In genomic region chr15:31391687-31392671, GRCh38 we compare ENCODE assay signal across 8 cellular contexts.
DNase-seq lines count a peak whose midpoint lies in the region; ATAC-seq and TF ChIP-seq lines count a peak whose summit lies in the region.

No MANE protein-coding gene starts in this region.

- CTCF ChIA-PET in CD4-positive, alpha-beta T cell (lab: Charles Lee): interaction anchor here (0.7 to 1.7 kb wide), 4 partner anchors 26 to 97 kb away, joined by 3 to 13 read pairs (median 4); no protein-coding TSS in a partner anchor

- H3K4me3 Mint-ChIP-seq in CD4-positive, alpha-beta T cell: peak overlapping the region; percentile 95
- peak overlapping the region; percentile 66 for H3K4me3 Mint-ChIP-seq in progenitor cell of endocrine pancreas (ENCODE audit: low read depth)

- H3K9me3 Mint-ChIP-seq in CD4-positive, alpha-beta T cell: no peaks in the 10 kb centered on the region
- peaks cover 7% of the 10 kb centered on the region for H3K9me3 Mint-ChIP-seq in progenitor cell of endocrine pancreas (ENCODE audit: low read depth)

- no peaks in the 10 kb centered on the region for H3K27me3 Mint-ChIP-seq in CD4-positive, alpha-beta T cell
- peaks cover 53% of the 10 kb centered on the region for H3K27me3 Mint-ChIP-seq in progenitor cell of endocrine pancreas

- TF ChIP-seq CTCF in CD4-positive, alpha-beta T cell (IDR thresholded peaks at IDR 0.05): no peak
- no peak for TF ChIP-seq CTCF in progenitor cell of endocrine pancreas (IDR thresholded peaks at IDR 0.05; ENCODE audit: unreplicated experiment)

- H3K27ac Mint-ChIP-seq in CD4-positive, alpha-beta T cell: peak overlapping the region; percentile 86
- H3K27ac Mint-ChIP-seq in progenitor cell of endocrine pancreas: no peak overlapping the region

- peak; percentile 87 for ATAC-seq in CD4-positive, alpha-beta T cell (ENCODE audit: poor library complexity)
- ATAC-seq in GM19452 (IDR thresholded peaks at IDR 0.05; ENCODE audit: unreplicated experiment): peak; percentile 83
- ATAC-seq in HG03558 (IDR thresholded peaks at IDR 0.05; ENCODE audit: extremely low read depth, unreplicated experiment): peak; percentile 63
- peak; percentile 83 to 87 for ATAC-seq in left cardiac atrium

- intact Hi-C loops in CD4-positive, alpha-beta T cell (cut with DNase I, micrococcal nuclease): loop anchor here (1.0 to 10.0 kb wide), 8 partner anchors 25 to 190 kb away; no protein-coding TSS in a partner anchor
- intact Hi-C loops in left cardiac atrium (cut with DNase I): loop anchor here in 1 of 2 donors (10.0 kb wide), 1 partner anchor 57 kb away; no protein-coding TSS in a partner anchor

- peaks cover 52% of the 10 kb centered on the region for H3K4me1 Mint-ChIP-seq in CD4-positive, alpha-beta T cell (ENCODE audit: low read depth)
- H3K4me1 Mint-ChIP-seq in progenitor cell of endocrine pancreas (ENCODE audit: low read depth): peaks cover 11% of the 10 kb centered on the region

- no peaks in the 10 kb centered on the region for H3K9me3 ChIP-seq in CD4-positive, alpha-beta T cell (ENCODE audit: control insufficient read depth, low read length)

- peak; percentile 65 to 85 (median 72) for DNase-seq in CD4-positive, alpha-beta T cell
- DNase-seq in SW480 (ENCODE audit: low spot score) (peak; percentile 41), left cardiac atrium (peak; percentile 86), progenitor cell of endocrine pancreas (ENCODE audit: low spot score, unreplicated experiment) (peak; percentile 40), ureter (ENCODE audit: low spot score) (peak; percentile 89)
- peak; percentile 54 for DNase-seq in activated naive CD8-positive, alpha-beta T cell treated with anti-CD3 and anti-CD28 coated beads, Interleukin-2, amount 50 U/mL, for 16 hours (ENCODE audit: low read depth, low spot score)

- POLR2A ChIA-PET in CD4-positive, alpha-beta T cell (lab: Charles Lee): interaction anchor here (0.7 to 2.6 kb wide), 19 partner anchors 8 to 126 kb away, joined by 3 to 42 read pairs (median 5); partner anchors contain the start of gene KLF13

- peak overlapping the region; percentile 8 for H3K27ac ChIP-seq in CD4-positive, alpha-beta T cell (ENCODE audit: low read depth, low read length)

- no peaks in the 10 kb centered on the region for H3K27me3 ChIP-seq in CD4-positive, alpha-beta T cell (ENCODE audit: control insufficient read depth, insufficient read depth, low read length)

- no peaks in the 10 kb centered on the region for H3K36me3 Mint-ChIP-seq in CD4-positive, alpha-beta T cell (ENCODE audit: low read depth)
- peaks cover 2% of the 10 kb centered on the region for H3K36me3 Mint-ChIP-seq in progenitor cell of endocrine pancreas (ENCODE audit: insufficient read depth)

Comparison
In these comparisons a context has a peak if more than half of its experiments do, and no peak if none do; other contexts are left out.
1. Peak in every context shown above with its lines: DNase-seq, ATAC-seq and H3K27ac ChIP-seq.